19 cellular contexts compared by ENCODE assay signal in the genomic region with DNA sequence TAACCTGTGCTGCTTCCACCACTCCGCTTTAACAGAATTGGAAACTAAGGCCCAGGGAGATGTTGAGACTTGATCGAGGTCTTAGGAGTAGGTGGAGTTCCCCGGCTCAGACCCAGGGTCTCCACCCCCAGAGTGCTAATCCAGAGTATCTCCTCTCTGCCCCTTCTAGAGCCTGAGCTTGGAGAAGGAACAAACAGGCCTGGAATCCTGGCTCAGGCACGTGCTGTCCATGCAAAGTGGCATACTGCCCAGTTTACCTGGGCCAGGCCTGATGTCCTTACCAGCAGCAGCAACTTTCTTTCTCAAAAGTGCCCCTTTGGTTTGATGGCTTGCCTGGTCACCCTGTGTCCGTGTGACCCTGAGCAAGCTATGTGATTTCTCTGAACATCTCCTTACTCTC. TPM values are rescaled to one million over a fixed set of nuclear protein-coding genes. Genes with fewer than 3 reads are reported as not detected.
"Had no signal": no experiment of that assay in that cellular context is flagged by ENCODE, and none has a peak within 500 bp of the region (broad histone marks: within the 10 kb centered on the region; RNA-seq: fewer than 3 reads in every experiment).

No MANE protein-coding gene starts in this region.

- DNase-seq: activated CD4-positive, alpha-beta T cell treated with anti-CD3 and anti-CD28 coated beads, Interleukin-2, amount 50 U/mL, for 4 hours; activated CD4-positive, CD25-positive, alpha-beta regulatory T cell treated with anti-CD3 and anti-CD28 coated beads, Interleukin-2, amount 50 U/mL, for 72 hours; activated gamma-delta T cell treated with Interleukin-2 at 50 U/mL for 16 hours; activated naive CD8-positive, alpha-beta T cell treated with anti-CD3 and anti-CD28 coated beads, Interleukin-2, amount 10 ng/mL, durations not matched to agents 7 days and 5 days; activated T-cell treated with anti-CD3 and anti-CD28 coated beads, Interleukin-2, amount 50 U/mL, for 4 hours; anterior cingulate cortex; dorsolateral prefrontal cortex; left cardiac atrium; stimulated activated CD4-positive, alpha-beta T cell treated with anti-CD3 and anti-CD28 coated beads, Interleukin-4, amount 100 ng/mL, for 4 hours; tibial artery had no signal

- H3K27me3 ChIP-seq: dorsolateral prefrontal cortex, esophagus muscularis mucosa, pancreas, tibial artery had no signal

- H3K36me3 ChIP-seq: esophagus muscularis mucosa, pancreas, tibial artery had no signal

- H3K9me3 ChIP-seq: esophagus muscularis mucosa, pancreas, tibial artery had no signal

- H3K27ac ChIP-seq: dorsolateral prefrontal cortex, esophagus muscularis mucosa, tibial artery had no signal

- ATAC-seq: activated T-cell treated with anti-CD3 and anti-CD28 coated beads, Interleukin-2, amount 50 U/mL, for 4 hours; left cardiac atrium; natural killer cell treated with Interleukin-12 subunit alpha and Interleukin-12 subunit beta and Interleukin-15 and Interleukin-18, amount 100 ng/mL, for 72 hours; pancreas had no signal

- H3K4me3 ChIP-seq: dorsolateral prefrontal cortex, esophagus muscularis mucosa, pancreas, tibial artery had no signal

- FAIRE-seq: bronchial epithelial cell, endometrium, pancreas had no signal

RNA-seq across cellular contexts. Expression of gene SYNGR4, which starts 3.7 kb away (rescaled TPM):
- total RNA-seq: activated T-cell treated with anti-CD3 and anti-CD28 coated beads, Interleukin-2, amount 50 U/mL, for 4 hours; bronchial epithelial cell; chondrocyte; esophagus muscularis mucosa; fibroblast of villous mesenchyme; left cardiac atrium; skeletal muscle tissue; T-helper 2 cell treated with Interferon-gamma antibody and Interleukin-4, amounts not matched to agents 100 ng/mL and 5 ng/mL, for 36 hours had no signal
